Comparison of ENCODE assay signal across 8 cellular contexts in the genomic region with DNA sequence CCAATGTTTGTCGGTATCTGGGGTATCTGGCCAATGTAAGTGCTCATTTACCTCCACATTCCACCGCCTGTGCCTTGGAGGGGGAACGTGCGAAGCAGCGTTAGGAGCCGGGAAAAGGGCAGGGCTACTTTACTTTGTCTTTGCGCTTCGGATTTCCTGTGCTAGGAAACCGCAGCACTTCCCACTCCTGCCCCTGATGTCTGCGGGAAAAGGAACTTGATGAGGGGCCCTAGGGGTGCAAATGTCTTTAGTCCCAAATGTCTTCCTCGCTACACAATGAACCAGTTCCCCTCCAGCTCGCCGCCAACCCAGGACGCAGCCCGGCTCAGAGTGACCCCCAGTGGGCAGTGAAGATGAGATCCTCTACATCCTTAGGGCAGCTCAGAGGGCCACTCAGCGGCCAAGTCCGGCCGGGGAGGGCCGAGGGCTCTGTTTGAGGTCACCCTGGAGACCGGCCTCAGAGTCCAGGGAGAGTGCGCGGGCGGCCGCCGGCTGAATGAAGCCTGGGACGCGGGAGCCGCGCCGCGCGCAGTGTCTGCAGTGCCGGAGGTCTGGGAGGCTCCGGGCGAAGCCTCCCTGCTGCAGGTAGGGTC. TPM values are rescaled to one million over a fixed set of nuclear protein-coding genes. Genes with fewer than 3 reads are reported as not detected.
DNase-seq lines count a peak whose midpoint lies in the region; ATAC-seq and TF ChIP-seq lines count a peak whose summit lies in the region.

Gene DYNLT5, plus strand, starts transcription at position 460 of the 593 bp plus-strand sequence. CDS start 2,200 bp downstream, outside the sequence.

- peaks cover 10% of the 10 kb centered on the region for H3K4me1 ChIP-seq in CD4-positive, alpha-beta memory T cell (ENCODE audit: insufficient read depth, low read length)

- no peak within 1 kb of the TSS for H3K27ac ChIP-seq in CD4-positive, alpha-beta memory T cell (ENCODE audit: low read depth, low read length)

- no peak for DNase-seq in CD4-positive, alpha-beta memory T cell
- DNase-seq in astrocyte of the spinal cord (ENCODE audit: low read depth, low spot score) = peak; percentile 52
- peak; percentile 35 for DNase-seq in iPS DF 19.7 (ENCODE audit: low read depth, low spot score)
- DNase-seq in renal cortical epithelial cell (ENCODE audit: low read depth) = peak; percentile 4
- DNase-seq in activated gamma-delta T cell treated with Interleukin-2 at 50 U/mL for 16 hours = no peak
- no peak for DNase-seq in NK-92 (lab: John Stamatoyannopoulos, UW; ENCODE audit: unreplicated experiment)
- no peak for DNase-seq in stimulated activated CD4-positive, alpha-beta T cell treated with anti-CD3 and anti-CD28 coated beads, Interleukin-4, amount 100 ng/mL, for 1 hour

- peaks cover 35% of the 10 kb centered on the region for H3K27me3 ChIP-seq in CD4-positive, alpha-beta memory T cell (ENCODE audit: insufficient read depth, low read length)

- TF ChIP-seq CTCF in astrocyte of the spinal cord (IDR thresholded peaks at IDR 0.05; ENCODE audit: low read depth, low read length) = peak; percentile 30

- no peaks in the 10 kb centered on the region for H3K9me3 ChIP-seq in CD4-positive, alpha-beta memory T cell (ENCODE audit: control insufficient read depth in 1 of 2, low read length in 2 of 2)

- peaks cover 26 to 33% of the 10 kb centered on the region in 2 donors for H3K27me3 Mint-ChIP-seq in CD4-positive, alpha-beta memory T cell

- CTCF ChIA-PET in CD4-positive, alpha-beta memory T cell (lab: Charles Lee; ENCODE audit: partially characterized antibody) = no interaction called here

- H3K9me3 Mint-ChIP-seq in CD4-positive, alpha-beta memory T cell = no peaks in the 10 kb centered on the region

- no peak within 1 kb of the TSS for H3K4me3 ChIP-seq in CD4-positive, alpha-beta memory T cell (ENCODE audit: low read length in 2 of 2)
- peak within 1 kb of the TSS; percentile 43 for H3K4me3 ChIP-seq in astrocyte of the spinal cord (ENCODE audit: low read depth, low read length)

- H3K36me3 Mint-ChIP-seq in CD4-positive, alpha-beta memory T cell = no peaks in the 10 kb centered on the region

- no peaks in the 10 kb centered on the region for H3K36me3 ChIP-seq in CD4-positive, alpha-beta memory T cell (ENCODE audit: insufficient read depth, low read length)

- POLR2A ChIA-PET in CD4-positive, alpha-beta memory T cell (lab: Charles Lee; ENCODE audit: partially characterized antibody) = no interaction called here

- in situ Hi-C loops in astrocyte of the spinal cord (cut with HindIII; ENCODE audit: low sequenced_read_pairs) = no loop called here

- peak within 1 kb of the TSS in 7 of 8 donors; percentile 27 to 85 (median 59) for H3K4me3 Mint-ChIP-seq in CD4-positive, alpha-beta memory T cell

- H3K27ac Mint-ChIP-seq in CD4-positive, alpha-beta memory T cell = peak within 1 kb of the TSS in 1 of 7 donors; percentile 66

- intact Hi-C loops in CD4-positive, alpha-beta memory T cell (cut with micrococcal nuclease) = no loop called here

- peaks cover 8 to 15% (median 9%) of the 10 kb centered on the region in 4 donors for H3K4me1 Mint-ChIP-seq in CD4-positive, alpha-beta memory T cell

- ATAC-seq in HG03432 (IDR thresholded peaks at IDR 0.05; ENCODE audit: unreplicated experiment) = peak; percentile 62

RNA-seq across cellular contexts. Expression of gene DYNLT5, which starts in this region (rescaled TPM):
- total RNA-seq in CD4-positive, alpha-beta memory T cell = not detected
- not detected for polyA plus RNA-seq in CD4-positive, alpha-beta memory T cell
- 0.30 TPM in 1 of 2 replicates, not detected in the other for total RNA-seq in renal cortical epithelial cell

Comparison
In these comparisons a context has a peak if more than half of its experiments do, and no peak if none do; other contexts are left out.
1. Peak in DNase-seq in renal cortical epithelial cell; RNA of the gene not detected or under 1 TPM.
2. DNase-seq: peak in astrocyte of the spinal cord (single experiment) and iPS DF 19.7 (single experiment); none in CD4-positive, alpha-beta memory T cell (0 of 5), activated gamma-delta T cell treated with Interleukin-2 at 50 U/mL for 16 hours (single experiment), NK-92 (single experiment) and stimulated activated CD4-positive, alpha-beta T cell treated with anti-CD3 and anti-CD28 coated beads, Interleukin-4, amount 100 ng/mL, for 1 hour (single experiment).